ENCODE assay signal across 9 cellular contexts in genomic region chr7:48251766-48252165, GRCh38.
DNase-seq lines count a peak whose midpoint lies in the region; ATAC-seq lines count a peak whose summit lies in the region.
"Had no signal": no experiment of that assay in that cellular context is flagged by ENCODE, and none has a peak within 500 bp of the region (broad histone marks: within the 10 kb centered on the region; RNA-seq: fewer than 3 reads in every experiment).

No MANE protein-coding gene starts in this region.

- peaks cover 13% of the 10 kb centered on the region for H3K27me3 Mint-ChIP-seq in activated CD4-positive, alpha-beta T cell treated with anti-CD3 and anti-CD28 coated beads for 36 hours

- H3K9me3 Mint-ChIP-seq in activated CD4-positive, alpha-beta T cell treated with anti-CD3 and anti-CD28 coated beads for 36 hours (ENCODE audit: low read depth): no peaks in the 10 kb centered on the region

- peak; percentile 76 for ATAC-seq in activated CD4-positive, alpha-beta T cell treated with anti-CD3 and anti-CD28 coated beads for 36 hours
- ATAC-seq in GM21717 (IDR thresholded peaks at IDR 0.05; ENCODE audit: unreplicated experiment) (peak; percentile 94), HG03432 (IDR thresholded peaks at IDR 0.05; ENCODE audit: unreplicated experiment) (peak; percentile 96)
- ATAC-seq: A549 had no signal

- POLR2A ChIA-PET in activated CD4-positive, alpha-beta T cell treated with anti-CD3 and anti-CD28 coated beads for 36 hours (lab: Charles Lee): no interaction called here

- no peak for DNase-seq in activated CD4-positive, alpha-beta T cell treated with anti-CD3 and anti-CD28 coated beads for 36 hours
- DNase-seq in activated CD4-positive, alpha-beta T cell treated with anti-CD3 and anti-CD28 coated beads, Interleukin-2, amount 50 U/mL, for 4 hours: no peak
- peak; percentile 10 for DNase-seq in iris pigment epithelial cell (ENCODE audit: low read depth)
- no peak for DNase-seq in DMS53 (lab: John Stamatoyannopoulos, UW)
- DNase-seq in DMS114 treated with DMSO at 0.1 percent for 48 hours (lab: John Stamatoyannopoulos, UW; ENCODE audit: unreplicated experiment): no peak
- DNase-seq in AG08395 (ENCODE audit: low spot score): no peak

- no peak overlapping the region for H3K4me3 Mint-ChIP-seq in activated CD4-positive, alpha-beta T cell treated with anti-CD3 and anti-CD28 coated beads for 36 hours

- CTCF ChIA-PET in activated CD4-positive, alpha-beta T cell treated with anti-CD3 and anti-CD28 coated beads for 36 hours (lab: Charles Lee): interaction anchor here (1.6 kb wide), 1 partner anchor 47 kb away, joined by 6 read pairs; no protein-coding TSS in a partner anchor

- no peaks in the 10 kb centered on the region for H3K36me3 Mint-ChIP-seq in activated CD4-positive, alpha-beta T cell treated with anti-CD3 and anti-CD28 coated beads for 36 hours (ENCODE audit: low read depth)

- intact Hi-C loops in activated CD4-positive, alpha-beta T cell treated with anti-CD3 and anti-CD28 coated beads for 36 hours (cut with DNase I, micrococcal nuclease): loop anchor here (1.0 to 10.0 kb wide), 6 partner anchors 47 to 277 kb away; partner anchors contain the start of gene HUS1 (in 1 of the 2)

- H3K4me1 Mint-ChIP-seq in activated CD4-positive, alpha-beta T cell treated with anti-CD3 and anti-CD28 coated beads for 36 hours: peaks cover 14% of the 10 kb centered on the region

- H3K27ac Mint-ChIP-seq in activated CD4-positive, alpha-beta T cell treated with anti-CD3 and anti-CD28 coated beads for 36 hours: no peak overlapping the region
